ENCODE assay signal across 8 cellular contexts in the genomic region with DNA sequence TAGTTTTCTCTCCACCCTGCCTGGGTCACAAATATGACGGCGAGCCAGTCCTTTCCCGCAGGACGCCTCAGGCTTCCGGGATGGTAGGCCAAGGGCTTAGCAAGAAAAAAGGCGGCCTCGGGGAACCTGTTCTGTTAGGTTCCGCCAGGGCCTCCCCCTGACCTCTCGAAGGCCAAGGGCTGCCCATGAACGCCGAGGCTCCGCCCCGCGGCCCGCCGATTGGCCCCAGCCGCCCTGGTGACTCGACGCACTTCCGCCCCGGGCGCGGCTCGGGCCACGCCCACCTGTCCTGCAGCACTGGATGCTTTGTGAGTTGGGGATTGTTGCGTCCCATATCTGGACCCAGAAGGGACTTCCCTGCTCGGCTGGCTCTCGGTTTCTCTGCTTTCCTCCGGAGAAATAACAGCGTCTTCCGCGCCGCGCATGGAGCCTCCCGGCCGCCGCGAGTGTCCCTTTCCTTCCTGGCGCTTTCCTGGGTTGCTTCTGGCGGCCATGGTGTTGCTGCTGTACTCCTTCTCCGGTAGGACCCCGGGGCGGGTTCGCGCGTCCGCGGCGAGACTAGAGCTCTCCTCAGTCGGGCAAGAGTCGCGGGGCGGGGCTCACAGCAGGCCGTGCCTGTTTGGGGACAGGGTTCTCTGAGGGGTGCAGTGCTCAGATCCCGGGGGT. TPM values are rescaled to one million over a fixed set of nuclear protein-coding genes. Genes with fewer than 3 reads are reported as not detected.
DNase-seq lines count a peak whose midpoint lies in the region; ATAC-seq, FAIRE-seq and TF ChIP-seq lines count a peak whose summit lies in the region.

A gene (plus strand): TSS at position 265 of the 666 bp plus-strand sequence. CDS start 159 bp downstream, at position 424.

- H3K27ac ChIP-seq in 22Rv1: peak within 1 kb of the TSS; percentile 99
- peak within 1 kb of the TSS; percentile 88 to 97 (median 92) for H3K27ac ChIP-seq in body of pancreas
- H3K27ac ChIP-seq in gastrocnemius medialis: peak within 1 kb of the TSS; percentile 90 to 97 (median 92)

- intact Hi-C loops in body of pancreas (cut with DNase I) (no loop called here), gastrocnemius medialis (cut with DNase I; ENCODE audit: low total_unique reads) (loop anchor here (2.0 to 5.0 kb wide), 3 partner anchors 39 to 210 kb away; no protein-coding TSS in a partner anchor)

- TF ChIP-seq POLR2A in body of pancreas (IDR thresholded peaks at IDR 0.05) (peak; percentile 89 to 98 (median 96)), gastrocnemius medialis (IDR thresholded peaks at IDR 0.05) (peak; percentile 80 to 91)

- H3K27me3 ChIP-seq in body of pancreas (no peaks in the 10 kb centered on the region), gastrocnemius medialis (no peaks in the 10 kb centered on the region)

- H3K4me1 ChIP-seq in body of pancreas: peaks cover 70% of the 10 kb centered on the region
- H3K4me1 ChIP-seq in gastrocnemius medialis: peaks cover 47 to 48% of the 10 kb centered on the region in 2 donors

- no peaks in the 10 kb centered on the region for H3K36me3 ChIP-seq in body of pancreas (replicated peaks in 1 of 2; ENCODE audit: insufficient read depth in 1 of 2, low read depth in 2 of 2)
- H3K36me3 ChIP-seq in gastrocnemius medialis: no peaks in the 10 kb centered on the region

- H3K4me3 ChIP-seq in body of pancreas (peak within 1 kb of the TSS; percentile 57 to 63), gastrocnemius medialis (peak within 1 kb of the TSS; percentile 83 to 98 (median 91))

- WGBS in body of pancreas, 2 donors: 0% methylated on average over 18 to 55 of the region's 55 CpGs

- in situ Hi-C loops in gastrocnemius medialis (cut with MboI; ENCODE audit: low sequenced_read_pairs in 4 of 4): no loop called here

- DNase-seq in NCI-H2107 treated with DMSO at 0.1 percent for 48 hours (lab: John Stamatoyannopoulos, UW; ENCODE audit: unreplicated experiment) (peak; percentile 91), body of pancreas (peak; percentile 98 to 99 (median 99)), iPS DF 4.7 (ENCODE audit: extremely low read depth, low spot score) (peak; percentile 79), gastrocnemius medialis (peak; percentile 95 to 96)

- H3K9me3 ChIP-seq in body of pancreas (no peaks in the 10 kb centered on the region), gastrocnemius medialis (no peaks in the 10 kb centered on the region)

- ATAC-seq in GM18520 (IDR thresholded peaks at IDR 0.05; ENCODE audit: unreplicated experiment) (peak; percentile 94), HG03064 (IDR thresholded peaks at IDR 0.05; ENCODE audit: low read depth, unreplicated experiment) (peak; percentile 95), body of pancreas (peak; percentile 96), gastrocnemius medialis (peak; percentile 90 to 91)

- TF ChIP-seq CTCF in 22Rv1 (IDR thresholded peaks at IDR 0.05) (no peak), body of pancreas (IDR thresholded peaks at IDR 0.05) (peak in 4 of 7 experiments; percentile 15 to 38 (median 26)), gastrocnemius medialis (IDR thresholded peaks at IDR 0.05 in 4 of 5, conservative IDR thresholded peaks at IDR 0.05 in 1 of 5) (peak in 3 of 5 experiments; percentile 10 to 25 (median 13))

- FAIRE-seq in TTC549 (lab: Jason Lieb, UNC): peak; percentile 75

RNA-seq across cellular contexts. Expression of the gene that starts here (rescaled TPM):
- 100 to 1,000 TPM; 162 to 175 TPM for total RNA-seq in body of pancreas
- 100 to 1,000 TPM in 2 of 4 donors, 10 to 100 TPM in 2; 42.1 to 101 (median 80.2) TPM for total RNA-seq in gastrocnemius medialis

Comparison
In these comparisons a context has a peak if more than half of its experiments do, and no peak if none do; other contexts are left out.
1. Peak in every context shown above with its lines: DNase-seq, ATAC-seq, H3K4me3 ChIP-seq and H3K27ac ChIP-seq.